8 cellular contexts compared by ENCODE assay signal in the genomic region with DNA sequence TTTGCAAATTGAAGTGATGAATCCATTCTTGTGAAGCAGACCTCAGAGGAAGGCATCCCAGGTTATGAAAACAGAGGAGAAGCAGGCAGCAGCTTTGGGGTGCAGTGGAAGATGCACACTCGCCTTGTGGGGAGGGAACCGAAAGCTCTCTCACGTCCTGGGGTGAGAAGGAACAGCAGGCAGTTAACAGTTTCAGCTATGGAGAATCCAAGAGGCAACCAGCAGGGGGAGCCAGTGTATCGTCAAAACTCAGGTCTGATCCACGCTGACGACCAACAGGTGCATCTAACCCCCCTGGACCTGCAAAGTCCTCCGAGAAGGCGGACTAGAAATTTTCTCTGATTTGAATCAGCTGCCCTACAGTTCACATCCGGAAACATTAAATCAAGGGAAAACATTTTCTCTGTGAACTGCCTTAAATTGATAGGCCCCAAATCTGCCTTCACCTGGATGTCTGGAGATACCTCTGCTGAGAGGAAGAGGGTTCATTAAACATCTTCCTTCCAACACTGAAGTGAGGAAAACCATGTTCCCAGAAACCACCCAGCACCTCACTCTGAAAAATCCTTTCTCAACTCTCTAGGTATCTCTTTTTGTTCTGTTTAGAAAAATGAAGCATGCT.
DNase-seq lines count a peak whose midpoint lies in the region; ATAC-seq, FAIRE-seq and TF ChIP-seq lines count a peak whose summit lies in the region.

No MANE protein-coding gene starts in this region.

- peak; percentile 54 to 79 for TF ChIP-seq RAD21 in K562 (CRISPR knock-in tag; conservative IDR thresholded peaks at IDR 0.05 in 1 of 2, IDR thresholded peaks at IDR 0.05 in 1 of 2)

- intact Hi-C loops in K562 (cut with micrococcal nuclease) = loop anchor here (1.0 to 5.0 kb wide), 2 partner anchors 49 to 115 kb away; no protein-coding TSS in a partner anchor

- H3K9me3 ChIP-seq in K562 (replicated peaks; ENCODE audit: control insufficient read depth, insufficient read depth, low read depth, low read length) = 0 out of 2 replicates have a peak, but pooled peaks cover 1% of the 10 kb centered on the region

- no peaks in the 10 kb centered on the region for H3K9me1 ChIP-seq in K562 (ENCODE audit: control insufficient read depth, insufficient read depth, low read length)

- no peak overlapping the region for H3K4me3 ChIP-seq in K562

- BruUV-seq in K562 (replicated peaks; lab: Mats Ljungman, UMichigan) = no TSS peak

- no peaks in the 10 kb centered on the region for H3K4me1 ChIP-seq in K562 (replicated peaks in 1 of 2; ENCODE audit: control insufficient read depth in 2 of 2, insufficient read depth in 2 of 2, low read length in 2 of 2)

- POLR2A ChIA-PET in K562 (lab: Yijun Ruan, JAX) = interaction anchor here (0.8 kb wide), 1 partner anchor 141 kb away, joined by 3 read pairs; no protein-coding TSS in a partner anchor

- no peak for TF ChIP-seq POLR2A in K562 (conservative IDR thresholded peaks at IDR 0.05)

- H3K4me2 ChIP-seq in K562 (ENCODE audit: insufficient read depth, low read length) = peak overlapping the region; percentile 29

- H3K79me2 ChIP-seq in K562 (ENCODE audit: control insufficient read depth, insufficient read depth, low read length) = no peaks in the 10 kb centered on the region

- no peak overlapping the region for H2AFZ ChIP-seq in K562 (ENCODE audit: low read depth, low read length)

- no peaks in the 10 kb centered on the region for H3K36me3 ChIP-seq in K562 (ENCODE audit: control insufficient read depth, insufficient read depth, low read length)

- H3K9ac ChIP-seq in K562 (ENCODE audit: insufficient read depth in 1 of 2, low read depth in 2 of 2, low read length in 2 of 2) = no peak overlapping the region

- no peak for TF ChIP-seq EP300 in K562 (IDR thresholded peaks at IDR 0.05; ENCODE audit: low read length)

- peaks cover 7% of the 10 kb centered on the region; the same call in 1 of the 2 replicates for H4K20me1 ChIP-seq in K562 (replicated peaks; ENCODE audit: control insufficient read depth, insufficient read depth, low read length)

- 2% methylated on average over 9 of the region's 9 CpGs for WGBS in K562 (ENCODE audit: insufficient coverage, low coverage, missing lambda C conversion rate)

- in situ Hi-C loops in K562 (cut with MboI) = loop anchor here (5.0 kb wide), 1 partner anchor 119 kb away; no protein-coding TSS in a partner anchor

- H3K27me3 ChIP-seq in K562 (ENCODE audit: control insufficient read depth in 2 of 2, insufficient read depth in 2 of 2, low read length in 2 of 2) = peaks cover 21 to 48% of the 10 kb centered on the region in 2 experiments; a peak in 4 of 5 replicates

- CTCF ChIA-PET in K562 (lab: Yijun Ruan, JAX; ENCODE audit: low intra/inter-chr PET ratio) = interaction anchor here (0.7 to 1.4 kb wide), 4 partner anchors 26 to 117 kb away, joined by 3 to 12 read pairs (median 3); no protein-coding TSS in a partner anchor

- peak; percentile 94 for FAIRE-seq in K562 (lab: Jason Lieb, UNC)

- peak; percentile 94 for ATAC-seq in HG02623 (IDR thresholded peaks at IDR 0.05; ENCODE audit: unreplicated experiment)
- peak; percentile 95 for ATAC-seq in K562

- TF ChIP-seq CTCF in K562 (IDR thresholded peaks at IDR 0.05 in 2 of 3, conservative IDR thresholded peaks at IDR 0.05 in 1 of 3; ENCODE audit: insufficient read depth in 2 of 3, low read depth in 1 of 3, low read length in 3 of 3) = peak; percentile 74 to 82 (median 77)

- DNase-seq in activated CD4-positive, alpha-beta T cell treated with anti-CD3 and anti-CD28 coated beads for 24 hours (ENCODE audit: low read depth in 2 of 2) = peak; percentile 61 to 77
- DNase-seq in activated CD4-positive, alpha-beta T cell treated with anti-CD3 and anti-CD28 coated beads for 1 hour = no peak
- peak; percentile 67 for DNase-seq in NCI-H1092 (lab: John Stamatoyannopoulos, UW)
- DNase-seq in T-helper 9 cell = peak; percentile 17
- DNase-seq in K562 (ENCODE audit: extremely low read depth in 1 of 4, low spot score in 3 of 4) = peak; percentile 75 to 81 (median 77)
- DNase-seq in iPS-NIHi11 (ENCODE audit: low spot score) = peak; percentile 89
- peak; percentile 84 for DNase-seq in stimulated activated CD4-positive, alpha-beta T cell treated with anti-CD3 and anti-CD28 coated beads, Interleukin-15, amount 100 ng/mL, for 24 hours

- H3K27ac ChIP-seq in K562 (ENCODE audit: extremely low read depth, low read depth, low read length) = no peak overlapping the region

TF ChIP-seq in K562, 482 proteins besides CTCF, POLR2A, EP300 and RAD21:
- TF ChIP-seq ZNF274 (IDR thresholded peaks at IDR 0.05; ENCODE audit: borderline replicate concordance, low read depth, low read length) (no peak), SMC3 (conservative IDR thresholded peaks at IDR 0.05; ENCODE audit: insufficient read depth, low read depth, low read length) (peak; percentile 78), PHF21A (IDR thresholded peaks at IDR 0.05; ENCODE audit: borderline replicate concordance, low read depth) (no peak), SRF (CRISPR knock-in tag; IDR thresholded peaks at IDR 0.05) (peak in 1 of 2 experiments; percentile 74; a peak in 1 of 4 replicates)
- TF ChIP-seq, protein P1, sequence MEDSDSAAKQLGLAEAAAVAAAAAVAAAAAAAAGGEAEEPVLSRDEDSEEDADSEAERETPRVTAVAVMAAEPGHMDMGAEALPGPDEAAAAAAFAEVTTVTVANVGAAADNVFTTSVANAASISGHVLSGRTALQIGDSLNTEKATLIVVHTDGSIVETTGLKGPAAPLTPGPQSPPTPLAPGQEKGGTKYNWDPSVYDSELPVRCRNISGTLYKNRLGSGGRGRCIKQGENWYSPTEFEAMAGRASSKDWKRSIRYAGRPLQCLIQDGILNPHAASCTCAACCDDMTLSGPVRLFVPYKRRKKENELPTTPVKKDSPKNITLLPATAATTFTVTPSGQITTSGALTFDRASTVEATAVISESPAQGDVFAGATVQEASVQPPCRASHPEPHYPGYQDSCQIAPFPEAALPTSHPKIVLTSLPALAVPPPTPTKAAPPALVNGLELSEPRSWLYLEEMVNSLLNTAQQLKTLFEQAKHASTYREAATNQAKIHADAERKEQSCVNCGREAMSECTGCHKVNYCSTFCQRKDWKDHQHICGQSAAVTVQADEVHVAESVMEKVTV (CRISPR knock-in tag; IDR thresholded peaks at IDR 0.05) = peak; percentile 34; the same call in 1 of the 2 replicates
TF ChIP-seq in K562: peak in this region for 3.
